In the genomic region with DNA sequence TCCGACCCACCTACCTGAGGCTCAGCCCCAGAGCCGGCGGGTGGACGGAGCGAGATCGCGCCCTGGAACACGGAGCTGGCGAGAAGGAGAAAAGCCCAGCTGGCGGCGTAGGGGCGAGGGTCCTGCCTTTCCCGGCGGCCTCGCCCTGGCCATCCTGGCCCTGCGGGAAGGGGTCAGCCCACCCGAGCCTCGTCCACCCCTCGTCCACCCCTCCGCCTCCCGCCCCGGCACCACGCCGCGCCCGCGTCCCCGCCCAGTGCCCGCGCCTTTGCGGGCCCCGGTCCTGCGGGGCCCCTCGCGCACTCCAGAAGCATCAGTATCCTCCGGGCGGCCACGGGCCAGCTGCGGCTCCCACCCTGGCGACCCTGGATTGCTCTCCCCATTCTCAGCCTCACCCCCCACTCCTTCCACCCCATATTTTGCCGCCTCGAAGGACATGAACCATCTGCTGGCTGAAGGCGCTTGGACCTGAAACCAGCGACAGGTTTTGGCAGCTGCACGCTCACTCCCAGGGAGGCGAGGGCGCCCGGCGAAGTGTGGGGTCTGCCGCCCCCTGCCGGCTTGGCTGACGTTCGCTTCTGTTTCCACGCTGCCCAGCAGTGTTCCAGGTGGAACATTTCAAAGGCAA, we compare ENCODE assay signal across 8 cellular contexts.
DNase-seq lines count a peak whose midpoint lies in the region; ATAC-seq, FAIRE-seq and TF ChIP-seq lines count a peak whose summit lies in the region.

No MANE protein-coding gene starts in this region.

- H3K9me2 ChIP-seq in PC-9 (ENCODE audit: insufficient read depth): no peaks in the 10 kb centered on the region

- no peak for FAIRE-seq in pancreas (lab: Jason Lieb, UNC)

- H3K27me3 ChIP-seq in PC-9 (ENCODE audit: insufficient read depth, low read depth) (0 out of 2 replicates have a peak, but pooled peaks cover 2% of the 10 kb centered on the region), heart left ventricle (peaks cover 0 to 33% (median 14%) of the 10 kb centered on the region in 9 donors), pancreas (no peaks in the 10 kb centered on the region), uterus (no peaks in the 10 kb centered on the region)

- H3K36me3 ChIP-seq in PC-9 (ENCODE audit: low read depth): no peaks in the 10 kb centered on the region
- no peaks in the 10 kb centered on the region for H3K36me3 ChIP-seq in heart left ventricle
- H3K36me3 ChIP-seq in pancreas: no peaks in the 10 kb centered on the region
- no peaks in the 10 kb centered on the region for H3K36me3 ChIP-seq in uterus

- no TSS peak for BruUV-seq in PC-9 (replicated peaks; lab: Mats Ljungman, UMichigan)

- H2AFZ ChIP-seq in PC-9: no peak overlapping the region

- no peaks in the 10 kb centered on the region for H3K79me2 ChIP-seq in PC-9 (ENCODE audit: low read depth)

- POLR2A ChIA-PET in PC-9 (lab: Charles Lee; ENCODE audit: unreplicated experiment): no interaction called here

- peak; percentile 35 for DNase-seq in AG10803 (ENCODE audit: low read depth)
- DNase-seq in PC-9: peak in 1 of 2 experiments; percentile 14
- peak; percentile 39 to 78 (median 58) for DNase-seq in heart left ventricle
- peak; percentile 72 to 94 (median 87) for DNase-seq in pancreas
- DNase-seq in uterus: peak; percentile 75 to 78

- H3F3A ChIP-seq in PC-9 (ENCODE audit: insufficient read depth, low read depth): no peaks in the 10 kb centered on the region

- no peaks in the 10 kb centered on the region for H4K20me1 ChIP-seq in PC-9 (ENCODE audit: insufficient read depth)

- H3K4me2 ChIP-seq in PC-9: no peak overlapping the region

- H3K4me1 Mint-ChIP-seq in activated naive CD4-positive, alpha-beta T cell treated with anti-CD3 and anti-CD28 coated beads, Interleukin-2, amount 50 U/mL, for 24 hours: peaks cover 6% of the 10 kb centered on the region

- H3K27ac Mint-ChIP-seq in activated naive CD4-positive, alpha-beta T cell treated with anti-CD3 and anti-CD28 coated beads, Interleukin-2, amount 50 U/mL, for 24 hours: no peak overlapping the region

- intact Hi-C loops in PC-9 (cut with micrococcal nuclease; ENCODE audit: unreplicated experiment) (no loop called here), heart left ventricle (cut with DNase I) (loop anchor here in 1 of 10 donors (5.0 kb wide), 1 partner anchor 250 kb away; no protein-coding TSS in a partner anchor), pancreas (cut with DNase I) (no loop called here), uterus (cut with DNase I; ENCODE audit: low total_unique reads) (no loop called here)

- H3K4me3 ChIP-seq in AG10803 (ENCODE audit: low read length) (peak overlapping the region; percentile 54), PC-9 (no peak overlapping the region), heart left ventricle (peak overlapping the region in 11 of 12 donors; percentile 20 to 52 (median 43)), pancreas (peak overlapping the region; percentile 24 to 68 (median 52)), uterus (peak overlapping the region; percentile 29 to 47)

- ATAC-seq in GM19351 (IDR thresholded peaks at IDR 0.05; ENCODE audit: unreplicated experiment) (peak; percentile 92), HG03439 (IDR thresholded peaks at IDR 0.05; ENCODE audit: unreplicated experiment) (peak; percentile 93), heart left ventricle (peak; percentile 64 to 93 (median 79)), pancreas (peak; percentile 99)

- TF ChIP-seq POLR2A in heart left ventricle (IDR thresholded peaks at IDR 0.05) (no peak), uterus (IDR thresholded peaks at IDR 0.05) (no peak)

- peaks cover 26% of the 10 kb centered on the region for H3K27me3 Mint-ChIP-seq in activated naive CD4-positive, alpha-beta T cell treated with anti-CD3 and anti-CD28 coated beads, Interleukin-2, amount 50 U/mL, for 24 hours

- 0 to 3% (median 1%) methylated on average over 19 to 54 of the region's 54 CpGs for WGBS in heart left ventricle, 4 donors
- 0 to 1% methylated on average over 37 to 54 of the region's 54 CpGs for WGBS in pancreas, 2 donors

- H3K4me3 Mint-ChIP-seq in activated naive CD4-positive, alpha-beta T cell treated with anti-CD3 and anti-CD28 coated beads, Interleukin-2, amount 50 U/mL, for 24 hours: peak overlapping the region; percentile 65

- H3K27ac ChIP-seq in PC-9 (no peak overlapping the region), heart left ventricle (no peak overlapping the region), pancreas (no peak overlapping the region), uterus (peak overlapping the region; percentile 50 to 79)

- H3K4me1 ChIP-seq in PC-9 (replicated peaks; ENCODE audit: insufficient read depth) (no peaks in the 10 kb centered on the region), heart left ventricle (peaks cover 0 to 11% (median 0%) of the 10 kb centered on the region in 12 donors), pancreas (no peaks in the 10 kb centered on the region), uterus (no peaks in the 10 kb centered on the region)

- CTCF ChIA-PET in PC-9 (lab: Charles Lee): no interaction called here

- H3K36me3 Mint-ChIP-seq in activated naive CD4-positive, alpha-beta T cell treated with anti-CD3 and anti-CD28 coated beads, Interleukin-2, amount 50 U/mL, for 24 hours: no peaks in the 10 kb centered on the region

- H3K9me3 Mint-ChIP-seq in activated naive CD4-positive, alpha-beta T cell treated with anti-CD3 and anti-CD28 coated beads, Interleukin-2, amount 50 U/mL, for 24 hours: no peaks in the 10 kb centered on the region

- TF ChIP-seq CTCF in AG10803 (conservative IDR thresholded peaks at IDR 0.05; ENCODE audit: low read length) (peak; percentile 68), PC-9 (conservative IDR thresholded peaks at IDR 0.05) (0 out of 2 replicates have a peak, but pooled peaks have one; percentile 36), heart left ventricle (IDR thresholded peaks at IDR 0.05) (peak; percentile 46 to 77 (median 61)), pancreas (IDR thresholded peaks at IDR 0.05) (peak; percentile 65 to 85 (median 83)), uterus (IDR thresholded peaks at IDR 0.05) (peak; percentile 74 to 90 (median 80))

- H3K9me3 ChIP-seq in PC-9 (ENCODE audit: insufficient read depth, low read depth) (no peaks in the 10 kb centered on the region), heart left ventricle (peaks cover 0 to 9% (median 7%) of the 10 kb centered on the region in 12 donors), pancreas (no peaks in the 10 kb centered on the region), uterus (no peaks in the 10 kb centered on the region)

Comparison
In these comparisons a context has a peak if more than half of its experiments do, and no peak if none do; other contexts are left out.
1. H3K27ac ChIP-seq: peak in uterus (2 of 2); none in PC-9 (single experiment), heart left ventricle (0 of 12) and pancreas (0 of 4).
2. Peak in every context shown above with its lines, with median percentiles within 50 percentile points of each other: CTCF ChIP-seq and ATAC-seq.